In genomic region chr3:61896251-61896650, GRCh38 we compare ENCODE assay signal across 17 cellular contexts.
DNase-seq lines count a peak whose midpoint lies in the region; ATAC-seq and TF ChIP-seq lines count a peak whose summit lies in the region.
"Had no signal": no experiment of that assay in that cellular context is flagged by ENCODE, and none has a peak within 500 bp of the region (broad histone marks: within the 10 kb centered on the region; RNA-seq: fewer than 3 reads in every experiment).

No MANE protein-coding gene starts in this region.

- H3K27me3 ChIP-seq in mammary epithelial cell (ENCODE audit: insufficient read depth, low read length) (peaks cover 5% of the 10 kb centered on the region), OCI-LY3 (ENCODE audit: low read depth, low read length) (no peaks in the 10 kb centered on the region), adrenal gland (no peaks in the 10 kb centered on the region), HAP-1 (ENCODE audit: low read depth) (no peaks in the 10 kb centered on the region)

- H3K27me3 Mint-ChIP-seq in MCF 10A (ENCODE audit: insufficient read depth, unreplicated experiment): no peaks in the 10 kb centered on the region

- ATAC-seq in left lobe of liver: peak; percentile 79
- no peak for ATAC-seq in GM21528 (IDR thresholded peaks at IDR 0.05; ENCODE audit: low FRiP score, unreplicated experiment)
- ATAC-seq: CD8-positive, alpha-beta T cell; HCT116 had no signal

- H3K9me3 ChIP-seq in mammary epithelial cell (replicated peaks; ENCODE audit: insufficient read depth, low read length) (no peaks in the 10 kb centered on the region), OCI-LY3 (ENCODE audit: insufficient read depth, low read length) (no peaks in the 10 kb centered on the region), adrenal gland (replicated peaks in 1 of 3) (no peaks in the 10 kb centered on the region), HAP-1 (no peaks in the 10 kb centered on the region)

- POLR2A ChIA-PET in MCF 10A (lab: Yijun Ruan, JAX): interaction anchor here (0.6 to 1.0 kb wide), 3 partner anchors 8 to 1086 kb away, joined by 3 read pairs; no protein-coding TSS in a partner anchor

- H3K4me1 ChIP-seq in mammary epithelial cell (ENCODE audit: insufficient read depth, low read length) (peaks cover 13% of the 10 kb centered on the region), OCI-LY3 (ENCODE audit: low read length) (peaks cover 74% of the 10 kb centered on the region), adrenal gland (replicated peaks in 1 of 2) (peaks cover 12 to 15% of the 10 kb centered on the region in 2 donors), HAP-1 (peaks cover 13% of the 10 kb centered on the region)

- no peak overlapping the region for H2AFZ ChIP-seq in mammary epithelial cell (ENCODE audit: low read depth, low read length)
- H2AFZ ChIP-seq in OCI-LY3 (ENCODE audit: low read depth, low read length): no peak overlapping the region

- TF ChIP-seq CTCF in MCF 10A (IDR thresholded peaks at IDR 0.05; ENCODE audit: unreplicated experiment) (no peak), mammary epithelial cell (conservative IDR thresholded peaks at IDR 0.05 in 1 of 2, IDR thresholded peaks at IDR 0.05 in 1 of 2; ENCODE audit: extremely low read depth in 1 of 2, insufficient read depth in 1 of 2, low read depth in 1 of 2, low read length in 2 of 2) (no peak), OCI-LY3 (IDR thresholded peaks at IDR 0.05; ENCODE audit: low read depth, low read length) (no peak), adrenal gland (IDR thresholded peaks at IDR 0.05) (no peak)

- no peak overlapping the region for H3K4me3 Mint-ChIP-seq in MCF 10A (ENCODE audit: unreplicated experiment)
- H3K4me3 Mint-ChIP-seq: CD14-positive monocyte; CD8-positive, alpha-beta T cell had no signal

- intact Hi-C loops in MCF 10A (cut with micrococcal nuclease): no loop called here
- intact Hi-C loops in mammary epithelial cell (cut with micrococcal nuclease): loop anchor here (10.0 kb wide), 1 partner anchor 69 kb away; no protein-coding TSS in a partner anchor
- intact Hi-C loops in adrenal gland (cut with DNase I): no loop called here

- peaks cover 15% of the 10 kb centered on the region for H3K36me3 Mint-ChIP-seq in MCF 10A (ENCODE audit: insufficient read depth, unreplicated experiment)
- H3K36me3 Mint-ChIP-seq: CD14-positive monocyte; CD8-positive, alpha-beta T cell had no signal

- H3K9ac ChIP-seq in mammary epithelial cell (ENCODE audit: insufficient read depth, low read length) (no peak overlapping the region), OCI-LY3 (ENCODE audit: low read length) (no peak overlapping the region; the same call in 1 of the 2 replicates)

- H3K4me3 ChIP-seq in mammary epithelial cell (replicated peaks in 1 of 3; ENCODE audit: insufficient read depth in 1 of 3, low read depth in 2 of 3, low read length in 3 of 3): no peak overlapping the region
- peak overlapping the region; percentile 53 for H3K4me3 ChIP-seq in OCI-LY3 (ENCODE audit: low read length)
- H3K4me3 ChIP-seq in adrenal gland: no peak overlapping the region
- H3K4me3 ChIP-seq in HAP-1: no peak overlapping the region

- H4K20me1 ChIP-seq in mammary epithelial cell (ENCODE audit: insufficient read depth, low read length) (peaks cover 8% of the 10 kb centered on the region), OCI-LY3 (ENCODE audit: insufficient read depth, low read length) (no peaks in the 10 kb centered on the region)

- CTCF ChIA-PET in MCF 10A (lab: Yijun Ruan, JAX): interaction anchor here (0.6 to 1.1 kb wide), 3 partner anchors 31 to 289 kb away, joined by 3 read pairs; no protein-coding TSS in a partner anchor
- CTCF ChIA-PET in mammary epithelial cell (lab: Charles Lee; ENCODE audit: low non-redundant PET): no interaction called here

- dilution Hi-C loops in mammary epithelial cell (cut with HindIII; ENCODE audit: low sequenced_read_pairs): no loop called here

- no peaks in the 10 kb centered on the region for H3K79me2 ChIP-seq in mammary epithelial cell (ENCODE audit: insufficient read depth, low read length)
- H3K79me2 ChIP-seq in OCI-LY3 (ENCODE audit: low read length): peaks cover 10% of the 10 kb centered on the region; the same call in 1 of the 2 replicates

- TF ChIP-seq POLR2A in adrenal gland (IDR thresholded peaks at IDR 0.05): no peak

- BruUV-seq in MCF 10A (replicated peaks; lab: Mats Ljungman, UMichigan): no TSS peak
- BruUV-seq in mammary epithelial cell (replicated peaks; lab: Mats Ljungman, UMichigan): no TSS peak

- peak overlapping the region; percentile 60 for H3K27ac Mint-ChIP-seq in MCF 10A (ENCODE audit: low read depth, unreplicated experiment)
- H3K27ac Mint-ChIP-seq: CD14-positive monocyte; CD8-positive, alpha-beta T cell had no signal

- DNase-seq in MCF 10A (ENCODE audit: unreplicated experiment): peak; percentile 40
- no peak for DNase-seq in mammary epithelial cell
- no peak for DNase-seq in left lobe of liver (ENCODE audit: low spot score)
- no peak for DNase-seq in adrenal gland
- DNase-seq in HAP-1 (ENCODE audit: low spot score in 2 of 2): no peak
- no peak for DNase-seq in NCI-H2227 treated with DMSO at 0.1 percent for 48 hours (lab: John Stamatoyannopoulos, UW)
- DNase-seq: CD8-positive, alpha-beta T cell; COR-L47; DMS153; DMS79 treated with DMSO at 0.1 percent for 48 hours; GDM1; IMR-90 had no signal

- H3K27ac ChIP-seq in mammary epithelial cell (ENCODE audit: insufficient read depth, low read depth, low read length) (no peak overlapping the region), OCI-LY3 (ENCODE audit: low read length) (peak overlapping the region; percentile 89), adrenal gland (no peak overlapping the region)
- H3K27ac ChIP-seq: 22Rv1 had no signal

- in situ Hi-C loops in mammary epithelial cell (cut with MboI; ENCODE audit: low sequenced_read_pairs in 2 of 2): no loop called here
- in situ Hi-C loops in HAP-1 (cut with MboI; ENCODE audit: low sequenced_read_pairs): no loop called here

- 96% methylated on average over 2 of the region's 2 CpGs for WGBS in mammary epithelial cell (ENCODE audit: low coverage, missing lambda C conversion rate)
- WGBS in adrenal gland, 4 donors: 95 to 96% (median 95%) methylated on average over 2 of the region's 2 CpGs

- H3K36me3 ChIP-seq in mammary epithelial cell (ENCODE audit: insufficient read depth, low read length): no peaks in the 10 kb centered on the region
- H3K36me3 ChIP-seq in OCI-LY3 (replicated peaks; ENCODE audit: low read depth, low read length): no peaks in the 10 kb centered on the region
- no peaks in the 10 kb centered on the region for H3K36me3 ChIP-seq in adrenal gland (replicated peaks in 1 of 2)
- no peaks in the 10 kb centered on the region for H3K36me3 ChIP-seq in HAP-1 (replicated peaks)

- H3K4me2 ChIP-seq in mammary epithelial cell (ENCODE audit: insufficient read depth, low read depth, low read length): no peak overlapping the region
- H3K4me2 ChIP-seq in OCI-LY3 (ENCODE audit: low read length): peak overlapping the region; percentile 75

- peaks cover 28% of the 10 kb centered on the region for H3K4me1 Mint-ChIP-seq in MCF 10A (ENCODE audit: insufficient read depth, unreplicated experiment)
- H3K4me1 Mint-ChIP-seq: CD14-positive monocyte had no signal

- H3K9me3 Mint-ChIP-seq in MCF 10A (ENCODE audit: unreplicated experiment): no peaks in the 10 kb centered on the region
- H3K9me3 Mint-ChIP-seq: CD14-positive monocyte; CD8-positive, alpha-beta T cell had no signal
